ENCODE assay signal across 18 cellular contexts in the genomic region with DNA sequence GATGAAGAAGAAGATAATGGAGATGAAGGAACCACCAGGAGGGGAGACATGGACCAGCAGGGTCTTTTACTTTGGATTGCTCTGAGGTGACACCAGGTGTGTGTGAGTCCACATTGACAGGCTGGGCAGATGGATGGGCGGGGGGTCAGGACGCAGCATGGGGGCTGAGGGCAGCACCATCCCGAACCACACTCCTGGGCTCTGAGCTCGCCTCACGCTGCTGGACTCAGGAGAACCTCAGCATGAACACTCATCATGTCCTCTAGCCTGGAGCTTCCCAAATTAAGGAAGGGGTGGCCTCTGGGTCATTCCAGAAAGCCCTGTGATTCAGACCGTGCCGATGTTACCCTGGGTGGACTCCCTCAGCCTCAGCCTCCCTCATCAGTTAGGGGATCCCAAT.
"Had no signal": no experiment of that assay in that cellular context is flagged by ENCODE, and none has a peak within 500 bp of the region (broad histone marks: within the 10 kb centered on the region; RNA-seq: fewer than 3 reads in every experiment).

No MANE protein-coding gene starts in this region.

- H3K9me3 ChIP-seq: body of pancreas, pancreas, tibial nerve, vagina had no signal

- H3K4me3 ChIP-seq: body of pancreas, pancreas, tibial nerve, vagina had no signal

- H3K27ac ChIP-seq: body of pancreas, pancreas, tibial nerve, vagina had no signal

- DNase-seq: activated CD4-positive, alpha-beta T cell treated with anti-CD3 and anti-CD28 coated beads, Interleukin-2, amount 50 U/mL, for 48 hours; activated naive CD8-positive, alpha-beta T cell treated with anti-CD3 and anti-CD28 coated beads for 36 hours; amygdala; body of pancreas; caudate nucleus; effector CD4-positive, alpha-beta T cell; foreskin fibroblast; glutamatergic neuron; kidney glomerular epithelial cell; midbrain; pancreas; T-helper 1 cell; T1000 had no signal

- FAIRE-seq: colon, endothelial cell of umbilical vein, pancreas had no signal

- ATAC-seq: body of pancreas; pancreas; stimulated activated effector memory CD8-positive, alpha-beta T cell treated with anti-CD3 and anti-CD28 coated beads, Interleukin-12 subunit alpha, Interleukin-12 subunit beta, amount 100 ng/mL, for 72 hours had no signal

- H3K36me3 ChIP-seq: pancreas, tibial nerve, vagina had no signal
